In the genomic region with DNA sequence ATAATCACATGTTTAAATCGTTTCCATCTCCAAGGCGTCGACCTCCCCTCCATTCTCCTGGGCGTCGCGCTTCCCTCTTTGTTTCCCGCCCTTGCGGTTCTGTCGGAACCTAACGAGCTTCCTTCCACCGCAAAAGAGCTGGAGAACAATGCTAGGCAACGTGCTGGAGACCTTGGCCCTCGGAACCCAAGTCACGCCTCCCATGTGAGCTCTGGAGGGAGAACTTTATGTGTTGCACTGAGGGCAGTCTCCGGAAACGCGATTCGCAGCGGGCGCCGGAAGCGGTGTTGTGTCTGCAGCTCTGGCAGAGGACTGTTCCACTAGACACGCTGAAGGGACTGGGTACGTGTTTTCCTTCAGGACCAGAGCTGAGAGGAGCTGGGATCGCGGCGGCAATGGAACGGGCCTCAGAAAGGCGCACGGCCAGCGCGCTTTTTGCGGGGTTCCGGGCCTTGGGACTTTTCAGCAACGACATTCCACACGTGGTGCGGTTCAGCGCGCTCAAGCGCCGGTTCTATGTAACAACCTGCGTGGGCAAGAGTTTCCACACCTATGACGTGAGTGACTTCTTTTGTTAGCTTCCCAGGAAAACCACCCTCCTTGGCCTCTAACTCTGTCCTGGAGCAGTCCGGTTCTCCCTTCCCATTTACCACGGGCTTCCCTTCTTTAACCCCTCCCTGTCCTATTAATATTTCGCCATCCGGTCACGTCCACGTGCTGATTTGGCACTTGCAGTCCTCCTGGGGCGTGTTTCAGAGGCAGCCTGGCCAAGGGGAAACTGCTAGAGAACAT, we compare ENCODE assay signal across 8 cellular contexts. TPM values are rescaled to one million over a fixed set of nuclear protein-coding genes. Genes with fewer than 3 reads are reported as not detected.
DNase-seq lines count a peak whose midpoint lies in the region; ATAC-seq and TF ChIP-seq lines count a peak whose summit lies in the region.

Gene WDR36, plus strand, starts transcription at position 287 of the 792 bp plus-strand sequence. Its CDS starts 109 bp downstream, at position 396.

- peaks cover 2% of the 10 kb centered on the region for H3K27me3 Mint-ChIP-seq in IgD-negative memory B cell

- H3K27ac Mint-ChIP-seq in IgD-negative memory B cell: peak within 1 kb of the TSS; percentile 68 to 98 (median 96)

- peak within 1 kb of the TSS; percentile 90 to 99 (median 97) for H3K4me3 Mint-ChIP-seq in IgD-negative memory B cell

- no peaks in the 10 kb centered on the region for H3K9me3 Mint-ChIP-seq in IgD-negative memory B cell

- peaks cover 18 to 23% (median 22%) of the 10 kb centered on the region in 3 donors for H3K4me1 Mint-ChIP-seq in IgD-negative memory B cell

- H3K4me3 ChIP-seq in epithelial cell of esophagus (ENCODE audit: low read length): peak within 1 kb of the TSS; percentile 99

- no peak for TF ChIP-seq CTCF in epithelial cell of esophagus (IDR thresholded peaks at IDR 0.05; ENCODE audit: insufficient read depth, low read depth, low read length, missing control alignments)

- no peaks in the 10 kb centered on the region for H3K36me3 Mint-ChIP-seq in IgD-negative memory B cell

- DNase-seq in DMS114 treated with DMSO at 0.1 percent for 48 hours (lab: John Stamatoyannopoulos, UW; ENCODE audit: unreplicated experiment): peak; percentile 91
- peak; percentile 95 for DNase-seq in OCI-M1 (lab: John Stamatoyannopoulos, UW)
- peak; percentile 90 for DNase-seq in activated T-cell treated with anti-CD3 and anti-CD28 coated beads for 24 hours (ENCODE audit: low read depth)
- peak; percentile 94 for DNase-seq in epithelial cell of esophagus (ENCODE audit: low read depth)
- DNase-seq in middle frontal gyrus (ENCODE audit: extremely low spot score, low spot score): peak; percentile 83
- DNase-seq in stimulated activated CD8-positive, alpha-beta memory T cell treated with anti-CD3 and anti-CD28 coated beads, Interleukin-2, amount 100 ng/mL, for 1 hour (ENCODE audit: low read depth in 2 of 2): peak; percentile 77 to 81

- ATAC-seq in GM21576 (IDR thresholded peaks at IDR 0.05; ENCODE audit: unreplicated experiment): peak; percentile 93

RNA-seq across cellular contexts. Expression of gene WDR36, which starts in this region (rescaled TPM):
- polyA plus RNA-seq in IgD-negative memory B cell: 19.8 TPM

Comparison
In these comparisons a context has a peak if more than half of its experiments do, and no peak if none do; other contexts are left out.
1. Peak in every context shown above with its lines: DNase-seq, ATAC-seq and H3K4me3 ChIP-seq.